Comparison of ENCODE assay signal across 25 cellular contexts in the genomic region with DNA sequence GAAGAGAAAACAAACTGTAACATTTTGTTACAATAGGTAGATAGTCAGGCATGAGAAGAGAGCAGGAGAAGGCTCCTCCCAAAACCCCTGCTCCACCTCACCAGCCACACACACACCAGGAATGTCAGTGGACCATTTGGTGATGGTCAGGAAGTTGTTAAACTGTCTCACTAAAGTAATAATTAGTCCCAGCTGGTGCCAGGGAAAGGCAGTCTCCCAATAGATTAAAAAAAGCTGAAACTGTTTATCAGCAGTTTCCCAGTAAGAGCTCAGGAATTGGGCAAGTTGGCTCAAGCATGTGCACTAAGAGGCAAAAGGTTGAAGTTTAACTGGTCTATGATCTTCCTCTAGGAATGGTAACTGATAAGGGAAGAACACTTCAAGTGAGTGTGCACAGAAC.
DNase-seq lines count a peak whose midpoint lies in the region; ATAC-seq and TF ChIP-seq lines count a peak whose summit lies in the region.
"Had no signal": no experiment of that assay in that cellular context is flagged by ENCODE, and none has a peak within 500 bp of the region (broad histone marks: within the 10 kb centered on the region; RNA-seq: fewer than 3 reads in every experiment).

No MANE protein-coding gene starts in this region.

- no peak overlapping the region for H3K9ac ChIP-seq in SK-N-SH
- H3K9ac ChIP-seq: neural progenitor cell had no signal

- TF ChIP-seq EP300 in SK-N-SH (IDR thresholded peaks at IDR 0.05; ENCODE audit: borderline replicate concordance in 1 of 2, low read depth in 1 of 2, low read length in 1 of 2) = no peak; a peak in 1 of 4 replicates

- peak overlapping the region in 1 of 2 experiments; percentile 43; a peak in 2 of 4 replicates for H3K27ac ChIP-seq in SK-N-SH (ENCODE audit: low read depth in 2 of 2, low read length in 1 of 2)
- H3K27ac ChIP-seq: neural progenitor cell, Peyer's patch, tibial nerve had no signal

- TF ChIP-seq RAD21 in SK-N-SH (IDR thresholded peaks at IDR 0.05; ENCODE audit: low read length) = no peak

- TF ChIP-seq POLR2A in GM18505 (IDR thresholded peaks at IDR 0.05; ENCODE audit: borderline replicate concordance, extremely low read depth, insufficient read depth, insufficient read length) = no peak

- no peaks in the 10 kb centered on the region for H3K9me3 ChIP-seq in SK-N-SH
- H3K9me3 ChIP-seq: BE2C, Peyer's patch had no signal

- POLR2A ChIA-PET in SK-N-SH (lab: Yijun Ruan, JAX) = no interaction called here

- TF ChIP-seq CTCF in SK-N-SH (IDR thresholded peaks at IDR 0.05) = no peak

- H3K4me1 ChIP-seq in SK-N-SH (ENCODE audit: control insufficient read depth in 1 of 2, insufficient read depth in 2 of 2, low read depth in 1 of 2, low read length in 1 of 2) = peaks cover 7 to 10% of the 10 kb centered on the region in 2 experiments; a peak in 3 of 4 replicates
- H3K4me1 ChIP-seq: neural progenitor cell, Peyer's patch, tibial nerve had no signal

- H3K4me2 ChIP-seq in SK-N-SH = no peak overlapping the region
- H3K4me2 ChIP-seq: neural progenitor cell had no signal

- H3K9me2 ChIP-seq in SK-N-SH = no peaks in the 10 kb centered on the region

- ATAC-seq in GM18505 (IDR thresholded peaks at IDR 0.05; ENCODE audit: unreplicated experiment) (no peak), GM21619 (IDR thresholded peaks at IDR 0.05; ENCODE audit: unreplicated experiment) (no peak)
- ATAC-seq: activated CD8-positive, alpha-beta T cell treated with anti-CD3 and anti-CD28 coated beads for 36 hours; left ventricle myocardium superior; mucosa of descending colon; stimulated activated naive CD8-positive, alpha-beta T cell treated with anti-CD3 and anti-CD28 coated beads, Interleukin-15, amount 100 ng/mL, for 72 hours; WTC11 had no signal

- H3K36me3 ChIP-seq in SK-N-SH (replicated peaks in 1 of 2; ENCODE audit: control insufficient read depth in 1 of 2, insufficient read depth in 2 of 2, low read length in 1 of 2) = peaks cover 0 to 5% of the 10 kb centered on the region in 2 experiments
- H3K36me3 ChIP-seq: BE2C, neural progenitor cell, Peyer's patch, tibial nerve had no signal

- peaks cover 4% of the 10 kb centered on the region for H3F3A ChIP-seq in SK-N-SH (replicated peaks; ENCODE audit: insufficient read depth)

- no peak overlapping the region for H3K4me3 ChIP-seq in SK-N-SH (ENCODE audit: low read depth in 2 of 2, low read length in 1 of 2)
- H3K4me3 ChIP-seq: mucosa of descending colon, neural progenitor cell, Peyer's patch, tibial nerve had no signal

- H3K27me3 ChIP-seq in SK-N-SH (ENCODE audit: insufficient read depth) = no peaks in the 10 kb centered on the region
- H3K27me3 ChIP-seq: BE2C, neural progenitor cell, Peyer's patch, tibial nerve had no signal

- H4K20me1 ChIP-seq in SK-N-SH (ENCODE audit: insufficient read depth) = no peaks in the 10 kb centered on the region

- DNase-seq in GM04503 (ENCODE audit: low read depth) (peak; percentile 71), SK-N-SH (no peak), islet precursor cell (peak; percentile 76), dermis blood vessel endothelial cell (no peak), NCI-H2227 treated with DMSO at 0.1 percent for 48 hours (lab: John Stamatoyannopoulos, UW) (no peak)
- DNase-seq: activated CD8-positive, alpha-beta T cell treated with anti-CD3 and anti-CD28 coated beads for 36 hours; activated naive CD4-positive, alpha-beta T cell treated with anti-CD3 and anti-CD28 coated beads for 36 hours; activated T-cell treated with anti-CD3 and anti-CD28 coated beads, Interleukin-2, amount 50 U/mL, for 1 hour; aorta; BE2C; H9; left ventricle myocardium superior; mucosa of descending colon; NCI-H1105; NCI-H2081 treated with DMSO at 0.1 percent for 48 hours; NCI-H510A; NK-92 treated with Interleukin-12 subunit alpha and Interleukin-12 subunit beta, amount 100 ng/mL, for 24 hours; Peyer's patch; stimulated activated CD4-positive, alpha-beta T cell treated with anti-CD3 and anti-CD28 coated beads, Interleukin-4, amount 100 ng/mL, for 1 hour; stimulated activated naive CD8-positive, alpha-beta T cell treated with anti-CD3 and anti-CD28 coated beads, Interleukin-15, amount 100 ng/mL, for 72 hours had no signal

- H2AFZ ChIP-seq in SK-N-SH (ENCODE audit: low read depth) = peak overlapping the region; percentile 13; the same call in 1 of the 2 replicates
- H2AFZ ChIP-seq: neural progenitor cell had no signal

- no peaks in the 10 kb centered on the region for H3K79me2 ChIP-seq in SK-N-SH (ENCODE audit: insufficient read depth)

- CTCF ChIA-PET in SK-N-SH (lab: Yijun Ruan, JAX) = no interaction called here

TF ChIP-seq in SK-N-SH, 30 proteins besides CTCF, POLR2A, EP300 and RAD21:
- TF ChIP-seq TCF12 (IDR thresholded peaks at IDR 0.05) (peak; percentile 77), YY1 (IDR thresholded peaks at IDR 0.05; ENCODE audit: low read depth) (no peak), NRF1 (IDR thresholded peaks at IDR 0.05; ENCODE audit: low read depth, low read length) (no peak), MXI1 (IDR thresholded peaks at IDR 0.05; ENCODE audit: low read depth, low read length) (no peak), TEAD4 (IDR thresholded peaks at IDR 0.05; ENCODE audit: borderline replicate concordance, insufficient read depth) (no peak)

Comparison
In these comparisons a context has a peak if more than half of its experiments do, and no peak if none do; other contexts are left out.
1. DNase-seq: peak in GM04503 (single experiment) and islet precursor cell (single experiment); none in SK-N-SH (single experiment), dermis blood vessel endothelial cell (single experiment) and NCI-H2227 treated with DMSO at 0.1 percent for 48 hours (single experiment).